In genomic region chr12:47777741-47778558, GRCh38 we compare ENCODE assay signal across 1 cellular context.
TF ChIP-seq lines count a peak whose summit lies in the region.

No MANE protein-coding gene starts in this region.

TF ChIP-seq in K562, 482 proteins besides CTCF, POLR2A, EP300 and RAD21 (continued from another document and continues in another):
- TF ChIP-seq, protein P1, sequence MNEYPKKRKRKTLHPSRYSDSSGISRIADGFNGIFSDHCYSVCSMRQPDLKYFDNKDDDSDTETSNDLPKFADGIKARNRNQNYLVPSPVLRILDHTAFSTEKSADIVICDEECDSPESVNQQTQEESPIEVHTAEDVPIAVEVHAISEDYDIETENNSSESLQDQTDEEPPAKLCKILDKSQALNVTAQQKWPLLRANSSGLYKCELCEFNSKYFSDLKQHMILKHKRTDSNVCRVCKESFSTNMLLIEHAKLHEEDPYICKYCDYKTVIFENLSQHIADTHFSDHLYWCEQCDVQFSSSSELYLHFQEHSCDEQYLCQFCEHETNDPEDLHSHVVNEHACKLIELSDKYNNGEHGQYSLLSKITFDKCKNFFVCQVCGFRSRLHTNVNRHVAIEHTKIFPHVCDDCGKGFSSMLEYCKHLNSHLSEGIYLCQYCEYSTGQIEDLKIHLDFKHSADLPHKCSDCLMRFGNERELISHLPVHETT (CRISPR knock-in tag; conservative IDR thresholded peaks at IDR 0.05 in 1 of 2, IDR thresholded peaks at IDR 0.05 in 1 of 2), result peak in 1 of 2 experiments; percentile 53; a peak in 1 of 4 replicates
- TF ChIP-seq MITF (IDR thresholded peaks at IDR 0.05) (0 out of 2 replicates have a peak, but pooled peaks have one; percentile 10), ATF6 (CRISPR knock-in tag; IDR thresholded peaks at IDR 0.05) (no peak), FOXJ2 (tag; IDR thresholded peaks at IDR 0.05) (no peak), IRF1 (CRISPR knock-in tag; IDR thresholded peaks at IDR 0.05; ENCODE audit: borderline replicate concordance) (no peak), RBFOX2 (IDR thresholded peaks at IDR 0.05; ENCODE audit: low read depth, low read length) (peak; percentile 34; the same call in 1 of the 2 replicates), PYGO2 (tag; IDR thresholded peaks at IDR 0.05) (peak; percentile 48; the same call in 1 of the 2 replicates), SMARCE1 (IDR thresholded peaks at IDR 0.05) (peak; percentile 91), RNF2 (IDR thresholded peaks at IDR 0.05) (peak; percentile 78), ZFX (CRISPR knock-in tag; IDR thresholded peaks at IDR 0.05) (peak; percentile 49; the same call in 1 of the 2 replicates), FOXM1 (IDR thresholded peaks at IDR 0.05; ENCODE audit: low read depth) (peak; percentile 75), FOXM1 (CRISPR knock-in tag; IDR thresholded peaks at IDR 0.05; ENCODE audit: low read depth) (no peak), POLR2G (IDR thresholded peaks at IDR 0.05; ENCODE audit: low read depth, low read length) (peak; percentile 59), PHB (CRISPR knock-in tag; IDR thresholded peaks at IDR 0.05) (no peak), ZNF395 (CRISPR knock-in tag; IDR thresholded peaks at IDR 0.05) (peak; percentile 64), SMARCA4 (IDR thresholded peaks at IDR 0.05) (peak; percentile 87), DDX20 (tag; IDR thresholded peaks at IDR 0.05; ENCODE audit: low read depth) (no peak), MXI1 (IDR thresholded peaks at IDR 0.05; ENCODE audit: low read depth, low read length) (0 out of 2 replicates have a peak, but pooled peaks have one; percentile 43), MYC (IDR thresholded peaks at IDR 0.05; ENCODE audit: low read depth, low read length) (peak; percentile 71; the same call in 1 of the 2 replicates), MYC (CRISPR knock-in tag; IDR thresholded peaks at IDR 0.05; ENCODE audit: borderline replicate concordance, low read depth) (no peak), CBX8 (IDR thresholded peaks at IDR 0.05; ENCODE audit: borderline replicate concordance, extremely low read depth, low read depth, low read length, poor library complexity, severe bottlenecking) (no peak), UBTF (IDR thresholded peaks at IDR 0.05; ENCODE audit: borderline replicate concordance in 1 of 2, low read depth in 2 of 2, low read length in 2 of 2) (0 out of 4 replicates have a peak, but pooled peaks of 1 of the 2 experiments have one; percentile 48), MTA2 (IDR thresholded peaks at IDR 0.05; ENCODE audit: low read depth) (peak; percentile 92), POLR2AphosphoS5 (IDR thresholded peaks at IDR 0.05; ENCODE audit: control insufficient read depth, insufficient read depth, low read depth, low read length) (peak; percentile 88), PKNOX1 (IDR thresholded peaks at IDR 0.05) (peak; percentile 93), NEUROD1 (IDR thresholded peaks at IDR 0.05; ENCODE audit: borderline replicate concordance, low read depth, low read length, partially characterized antibody) (peak; percentile 57), THRB (CRISPR knock-in tag; conservative IDR thresholded peaks at IDR 0.05) (no peak), ZBTB34 (CRISPR knock-in tag; IDR thresholded peaks at IDR 0.05) (no peak), RBM22 (IDR thresholded peaks at IDR 0.05; ENCODE audit: low read depth, low read length, poor library complexity, severe bottlenecking) (peak; percentile 42), GABPB1 (CRISPR knock-in tag; IDR thresholded peaks at IDR 0.05) (0 out of 2 replicates have a peak, but pooled peaks have one; percentile 35), GATA2 (CRISPR knock-in tag; IDR thresholded peaks at IDR 0.05) (peak; percentile 89), HDAC3 (IDR thresholded peaks at IDR 0.05; ENCODE audit: borderline replicate concordance, partially characterized antibody) (peak; percentile 70), NFRKB (IDR thresholded peaks at IDR 0.05; ENCODE audit: low read depth) (no peak), CHD2 (IDR thresholded peaks at IDR 0.05; ENCODE audit: low read depth, low read length) (0 out of 2 replicates have a peak, but pooled peaks have one; percentile 18), DPF2 (IDR thresholded peaks at IDR 0.05) (peak; percentile 89), RCOR1 (IDR thresholded peaks at IDR 0.05; ENCODE audit: borderline replicate concordance in 1 of 2, low read depth in 2 of 2, low read length in 2 of 2) (peak; percentile 71 to 93; a peak in 3 of 4 replicates), ETS1 (conservative IDR thresholded peaks at IDR 0.05; ENCODE audit: control insufficient read depth, low read depth, low read length) (no peak), SMAD4 (CRISPR knock-in tag; conservative IDR thresholded peaks at IDR 0.05) (peak; percentile 74; the same call in 1 of the 2 replicates), ZMIZ1 (IDR thresholded peaks at IDR 0.05; ENCODE audit: low read depth in 2 of 2, low read length in 2 of 2) (peak in 1 of 2 experiments; percentile 77; a peak in 1 of 4 replicates), PHF8 (IDR thresholded peaks at IDR 0.05; ENCODE audit: borderline replicate concordance, low read length) (no peak)
- TF ChIP-seq, protein P2, sequence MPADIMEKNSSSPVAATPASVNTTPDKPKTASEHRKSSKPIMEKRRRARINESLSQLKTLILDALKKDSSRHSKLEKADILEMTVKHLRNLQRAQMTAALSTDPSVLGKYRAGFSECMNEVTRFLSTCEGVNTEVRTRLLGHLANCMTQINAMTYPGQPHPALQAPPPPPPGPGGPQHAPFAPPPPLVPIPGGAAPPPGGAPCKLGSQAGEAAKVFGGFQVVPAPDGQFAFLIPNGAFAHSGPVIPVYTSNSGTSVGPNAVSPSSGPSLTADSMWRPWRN (IDR thresholded peaks at IDR 0.05; ENCODE audit: low read depth), result peak; percentile 65
